18 cellular contexts compared by ENCODE assay signal in the genomic region with DNA sequence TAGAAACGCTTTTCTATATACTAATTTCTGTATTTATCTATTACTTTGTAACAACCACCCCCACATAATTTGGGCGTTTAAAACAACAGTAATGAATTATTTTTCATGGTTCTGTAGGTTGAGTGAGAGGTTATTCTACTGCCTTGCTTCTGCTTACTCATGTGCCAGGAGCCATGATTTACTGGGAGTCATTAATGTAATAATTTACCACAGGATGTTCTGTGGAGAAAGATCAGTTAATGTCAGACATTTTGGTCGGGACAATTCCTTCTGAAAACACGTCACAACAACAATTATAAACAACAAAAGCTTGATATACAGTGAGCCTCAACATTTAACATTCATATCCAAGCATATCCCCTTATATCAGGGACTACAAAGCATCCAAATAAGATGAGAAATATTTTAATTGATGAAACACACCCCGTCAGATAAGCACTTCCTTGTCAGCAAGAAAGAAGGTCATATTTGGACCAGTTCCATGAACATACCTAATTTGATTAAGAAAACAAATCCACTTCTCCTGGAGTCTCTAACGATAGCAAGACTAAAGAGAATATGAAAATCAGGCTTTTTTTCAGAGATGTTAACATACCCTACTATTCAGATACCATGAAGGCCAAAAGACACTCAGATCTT.
DNase-seq lines count a peak whose midpoint lies in the region; ATAC-seq and TF ChIP-seq lines count a peak whose summit lies in the region.
"Had no signal": no experiment of that assay in that cellular context is flagged by ENCODE, and none has a peak within 500 bp of the region (broad histone marks: within the 10 kb centered on the region; RNA-seq: fewer than 3 reads in every experiment).

No MANE protein-coding gene starts in this region.

- intact Hi-C loops in sigmoid colon (cut with DNase I) (no loop called here), lower leg skin (cut with DNase I; ENCODE audit: low total_unique reads) (no loop called here)

- H3K4me2 ChIP-seq in GM23338, result no peak overlapping the region
- H3K4me2 ChIP-seq: BLaER1, PC-9 had no signal

- no peak for TF ChIP-seq POLR2A in sigmoid colon (IDR thresholded peaks at IDR 0.05)
- TF ChIP-seq POLR2A in lower leg skin (IDR thresholded peaks at IDR 0.05), result no peak

- no peak overlapping the region for H3K4me3 ChIP-seq in GM23338
- no peak overlapping the region for H3K4me3 ChIP-seq in epithelial cell of proximal tubule (ENCODE audit: low read depth, low read length)
- no peak overlapping the region for H3K4me3 ChIP-seq in sigmoid colon
- H3K4me3 ChIP-seq in lower leg skin (ENCODE audit: low read depth, poor library complexity, severe bottlenecking), result no peak overlapping the region
- H3K4me3 ChIP-seq: BLaER1, PC-9 had no signal

- H3K27ac Mint-ChIP-seq in GM23338 (0 out of 2 replicates have a peak overlapping the region, but pooled peaks have one; percentile 13), mesothelial cell of epicardium (peak overlapping the region; percentile 9)
- H3K27ac Mint-ChIP-seq: CD8-positive, alpha-beta memory T cell had no signal

- H3K9me3 Mint-ChIP-seq in GM23338 (no peaks in the 10 kb centered on the region), mesothelial cell of epicardium (peaks cover 27% of the 10 kb centered on the region)

- H3K27ac ChIP-seq in GM23338 (ENCODE audit: low read depth), result no peak overlapping the region
- no peak overlapping the region for H3K27ac ChIP-seq in sigmoid colon
- H3K27ac ChIP-seq: BLaER1, PC-9 had no signal

- H3K27me3 Mint-ChIP-seq in GM23338 (ENCODE audit: insufficient read depth, low read depth, poor library complexity) (no peaks in the 10 kb centered on the region), mesothelial cell of epicardium (ENCODE audit: low read depth) (no peaks in the 10 kb centered on the region)

- H3K36me3 Mint-ChIP-seq in GM23338 (ENCODE audit: low read depth) (no peaks in the 10 kb centered on the region), mesothelial cell of epicardium (peaks cover 11% of the 10 kb centered on the region)
- H3K36me3 Mint-ChIP-seq: CD8-positive, alpha-beta memory T cell had no signal

- H3K4me1 Mint-ChIP-seq in GM23338, result peaks cover 5% of the 10 kb centered on the region; the same call in 2 of the 3 replicates
- peaks cover 25% of the 10 kb centered on the region for H3K4me1 Mint-ChIP-seq in mesothelial cell of epicardium

- ATAC-seq in GM23338, result no peak
- ATAC-seq in GM21576 (IDR thresholded peaks at IDR 0.05; ENCODE audit: unreplicated experiment), result no peak

- no peak overlapping the region for H2AFZ ChIP-seq in GM23338
- H2AFZ ChIP-seq: PC-9 had no signal

- no peak for TF ChIP-seq CTCF in GM23338 (conservative IDR thresholded peaks at IDR 0.05; ENCODE audit: low read depth in 2 of 2)
- TF ChIP-seq CTCF in epithelial cell of proximal tubule (conservative IDR thresholded peaks at IDR 0.05; ENCODE audit: low read depth, low read length), result no peak
- no peak for TF ChIP-seq CTCF in mesothelial cell of epicardium (IDR thresholded peaks at IDR 0.05; ENCODE audit: unreplicated experiment)
- no peak for TF ChIP-seq CTCF in sigmoid colon (IDR thresholded peaks at IDR 0.05)
- no peak for TF ChIP-seq CTCF in lower leg skin (IDR thresholded peaks at IDR 0.05)

- H3K79me2 ChIP-seq in GM23338 (replicated peaks; ENCODE audit: insufficient read depth), result no peaks in the 10 kb centered on the region

- no peaks in the 10 kb centered on the region for H3K36me3 ChIP-seq in GM23338 (ENCODE audit: insufficient read depth)
- H3K36me3 ChIP-seq in sigmoid colon, result no peaks in the 10 kb centered on the region
- H3K36me3 ChIP-seq: BLaER1 had no signal

- no peak for DNase-seq in GM23338 (ENCODE audit: low spot score)
- DNase-seq in SK-N-DZ (ENCODE audit: low spot score), result peak; percentile 8
- DNase-seq in epithelial cell of proximal tubule (ENCODE audit: low read depth), result peak; percentile 46
- DNase-seq in mesothelial cell of epicardium (ENCODE audit: low spot score in 2 of 2, unreplicated experiment in 2 of 2), result no peak
- DNase-seq in sigmoid colon, result no peak
- DNase-seq in HPDE6-E6E7 (ENCODE audit: extremely low spot score), result no peak
- no peak for DNase-seq in lower leg skin (ENCODE audit: low spot score in 2 of 2)
- DNase-seq: CD8-positive, alpha-beta memory T cell; DMS 273 treated with DMSO at 0.1 percent for 48 hours; H7; Karpas-422; NCI-H1436 treated with DMSO at 0.1 percent for 48 hours; NCI-H2081 treated with DMSO at 0.1 percent for 48 hours; NCI-H226; NCI-H748 treated with DMSO at 0.1 percent for 48 hours; PC-9 had no signal

- no peaks in the 10 kb centered on the region for H3F3A ChIP-seq in GM23338 (replicated peaks; ENCODE audit: low read depth)

- TF ChIP-seq EP300 in sigmoid colon (IDR thresholded peaks at IDR 0.05), result no peak

- H3K9me3 ChIP-seq in sigmoid colon, result no peaks in the 10 kb centered on the region
- H3K9me3 ChIP-seq: BLaER1 had no signal

- H4K20me1 ChIP-seq in GM23338 (replicated peaks; ENCODE audit: insufficient read depth), result no peaks in the 10 kb centered on the region
- H4K20me1 ChIP-seq: BLaER1 had no signal

- H3K9me2 ChIP-seq in GM23338 (ENCODE audit: insufficient read depth), result no peaks in the 10 kb centered on the region

- H3K27me3 ChIP-seq in GM23338 (ENCODE audit: insufficient read depth) (no peaks in the 10 kb centered on the region), sigmoid colon (no peaks in the 10 kb centered on the region)
- H3K27me3 ChIP-seq: BLaER1 had no signal

- WGBS in sigmoid colon, 2 donors, result 51% methylated on average over 6 of the region's 6 CpGs
- 48 to 55% methylated on average over 6 of the region's 6 CpGs for WGBS in lower leg skin, 2 donors

- H3K4me1 ChIP-seq in GM23338 (ENCODE audit: insufficient read depth) (0 out of 2 replicates have a peak, but pooled peaks cover 7% of the 10 kb centered on the region), sigmoid colon (no peaks in the 10 kb centered on the region)
- H3K4me1 ChIP-seq: BLaER1 had no signal

- no peak overlapping the region for H3K4me3 Mint-ChIP-seq in GM23338
- H3K4me3 Mint-ChIP-seq in mesothelial cell of epicardium, result no peak overlapping the region
- H3K4me3 Mint-ChIP-seq: CD8-positive, alpha-beta memory T cell had no signal

TF ChIP-seq in GM23338, 12 proteins besides CTCF, POLR2A, EP300 and RAD21 (continues in another document):
- TF ChIP-seq EZH2phosphoT487 (IDR thresholded peaks at IDR 0.05; ENCODE audit: unreplicated experiment) (no peak), POLR2AphosphoS5 (IDR thresholded peaks at IDR 0.05; ENCODE audit: low read depth) (no peak), ZNF114 (CRISPR knock-in tag; IDR thresholded peaks at IDR 0.05) (no peak), STAT1 (IDR thresholded peaks at IDR 0.05; ENCODE audit: unreplicated experiment) (no peak)
- TF ChIP-seq, protein P1, sequence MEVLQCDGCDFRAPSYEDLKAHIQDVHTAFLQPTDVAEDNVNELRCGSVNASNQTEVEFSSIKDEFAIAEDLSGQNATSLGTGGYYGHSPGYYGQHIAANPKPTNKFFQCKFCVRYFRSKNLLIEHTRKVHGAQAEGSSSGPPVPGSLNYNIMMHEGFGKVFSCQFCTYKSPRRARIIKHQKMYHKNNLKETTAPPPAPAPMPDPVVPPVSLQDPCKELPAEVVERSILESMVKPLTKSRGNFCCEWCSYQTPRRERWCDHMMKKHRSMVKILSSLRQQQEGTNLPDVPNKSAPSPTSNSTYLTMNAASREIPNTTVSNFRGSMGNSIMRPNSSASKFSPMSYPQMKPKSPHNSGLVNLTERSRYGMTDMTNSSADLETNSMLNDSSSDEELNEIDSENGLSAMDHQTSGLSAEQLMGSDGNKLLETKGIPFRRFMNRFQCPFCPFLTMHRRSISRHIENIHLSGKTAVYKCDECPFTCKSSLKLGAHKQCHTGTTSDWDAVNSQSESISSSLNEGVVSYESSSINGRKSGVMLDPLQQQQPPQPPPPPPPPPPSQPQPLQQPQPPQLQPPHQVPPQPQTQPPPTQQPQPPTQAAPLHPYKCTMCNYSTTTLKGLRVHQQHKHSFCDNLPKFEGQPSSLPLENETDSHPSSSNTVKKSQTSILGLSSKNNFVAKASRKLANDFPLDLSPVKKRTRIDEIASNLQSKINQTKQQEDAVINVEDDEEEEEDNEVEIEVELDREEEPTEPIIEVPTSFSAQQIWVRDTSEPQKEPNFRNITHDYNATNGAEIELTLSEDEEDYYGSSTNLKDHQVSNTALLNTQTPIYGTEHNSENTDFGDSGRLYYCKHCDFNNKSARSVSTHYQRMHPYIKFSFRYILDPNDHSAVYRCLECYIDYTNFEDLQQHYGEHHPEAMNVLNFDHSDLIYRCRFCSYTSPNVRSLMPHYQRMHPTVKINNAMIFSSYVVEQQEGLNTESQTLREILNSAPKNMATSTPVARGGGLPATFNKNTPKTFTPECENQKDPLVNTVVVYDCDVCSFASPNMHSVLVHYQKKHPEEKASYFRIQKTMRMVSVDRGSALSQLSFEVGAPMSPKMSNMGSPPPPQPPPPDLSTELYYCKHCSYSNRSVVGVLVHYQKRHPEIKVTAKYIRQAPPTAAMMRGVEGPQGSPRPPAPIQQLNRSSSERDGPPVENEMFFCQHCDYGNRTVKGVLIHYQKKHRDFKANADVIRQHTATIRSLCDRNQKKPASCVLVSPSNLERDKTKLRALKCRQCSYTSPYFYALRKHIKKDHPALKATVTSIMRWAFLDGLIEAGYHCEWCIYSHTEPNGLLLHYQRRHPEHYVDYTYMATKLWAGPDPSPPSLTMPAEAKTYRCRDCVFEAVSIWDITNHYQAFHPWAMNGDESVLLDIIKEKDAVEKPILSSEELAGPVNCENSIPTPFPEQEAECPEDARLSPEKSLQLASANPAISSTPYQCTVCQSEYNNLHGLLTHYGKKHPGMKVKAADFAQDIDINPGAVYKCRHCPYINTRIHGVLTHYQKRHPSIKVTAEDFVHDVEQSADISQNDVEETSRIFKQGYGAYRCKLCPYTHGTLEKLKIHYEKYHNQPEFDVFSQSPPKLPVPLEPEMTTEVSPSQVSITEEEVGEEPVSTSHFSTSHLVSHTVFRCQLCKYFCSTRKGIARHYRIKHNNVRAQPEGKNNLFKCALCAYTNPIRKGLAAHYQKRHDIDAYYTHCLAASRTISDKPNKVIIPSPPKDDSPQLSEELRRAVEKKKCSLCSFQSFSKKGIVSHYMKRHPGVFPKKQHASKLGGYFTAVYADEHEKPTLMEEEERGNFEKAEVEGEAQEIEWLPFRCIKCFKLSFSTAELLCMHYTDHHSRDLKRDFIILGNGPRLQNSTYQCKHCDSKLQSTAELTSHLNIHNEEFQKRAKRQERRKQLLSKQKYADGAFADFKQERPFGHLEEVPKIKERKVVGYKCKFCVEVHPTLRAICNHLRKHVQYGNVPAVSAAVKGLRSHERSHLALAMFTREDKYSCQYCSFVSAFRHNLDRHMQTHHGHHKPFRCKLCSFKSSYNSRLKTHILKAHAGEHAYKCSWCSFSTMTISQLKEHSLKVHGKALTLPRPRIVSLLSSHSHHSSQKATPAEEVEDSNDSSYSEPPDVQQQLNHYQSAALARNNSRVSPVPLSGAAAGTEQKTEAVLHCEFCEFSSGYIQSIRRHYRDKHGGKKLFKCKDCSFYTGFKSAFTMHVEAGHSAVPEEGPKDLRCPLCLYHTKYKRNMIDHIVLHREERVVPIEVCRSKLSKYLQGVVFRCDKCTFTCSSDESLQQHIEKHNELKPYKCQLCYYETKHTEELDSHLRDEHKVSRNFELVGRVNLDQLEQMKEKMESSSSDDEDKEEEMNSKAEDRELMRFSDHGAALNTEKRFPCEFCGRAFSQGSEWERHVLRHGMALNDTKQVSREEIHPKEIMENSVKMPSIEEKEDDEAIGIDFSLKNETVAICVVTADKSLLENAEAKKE (CRISPR knock-in tag; IDR thresholded peaks at IDR 0.05), result no peak

Comparison
In these comparisons a context has a peak if more than half of its experiments do, and no peak if none do; other contexts are left out.
1. DNase-seq: peak in SK-N-DZ (single experiment) and epithelial cell of proximal tubule (single experiment); none in GM23338 (single experiment), mesothelial cell of epicardium (0 of 2), sigmoid colon (single experiment), HPDE6-E6E7 (single experiment) and lower leg skin (0 of 2).